Comparison of ENCODE assay signal across 2 cellular contexts in genomic region chr7:5330288-5330687, GRCh38.
TF ChIP-seq lines count a peak whose summit lies in the region.

No MANE protein-coding gene starts in this region.

TF ChIP-seq in HepG2, 621 proteins besides CTCF, POLR2A, EP300 and RAD21:
- TF ChIP-seq ZNF121 (CRISPR knock-in tag; IDR thresholded peaks at IDR 0.05) (peak; percentile 76), PRPF4 (IDR thresholded peaks at IDR 0.05; ENCODE audit: low read depth, low read length, poor library complexity, severe bottlenecking) (no peak)

TF ChIP-seq in K562, 482 proteins besides CTCF, POLR2A, EP300 and RAD21:
- TF ChIP-seq MAFG (tag; conservative IDR thresholded peaks at IDR 0.05) (no peak), ZNF174 (CRISPR knock-in tag; IDR thresholded peaks at IDR 0.05) (no peak), SREBF1 (IDR thresholded peaks at IDR 0.05; ENCODE audit: borderline replicate concordance, low read depth, low read length) (no peak), SP2 (IDR thresholded peaks at IDR 0.05; ENCODE audit: extremely low read depth, low read depth, low read length, poor library complexity, severe bottlenecking) (no peak), PTTG1 (tag; IDR thresholded peaks at IDR 0.05; ENCODE audit: low read depth) (no peak), SIN3A (IDR thresholded peaks at IDR 0.05; ENCODE audit: borderline replicate concordance in 2 of 2, control insufficient read depth in 1 of 2, low read depth in 2 of 2, low read length in 2 of 2) (no peak), CCNT2 (IDR thresholded peaks at IDR 0.05; ENCODE audit: borderline replicate concordance, extremely low read depth, insufficient read length, low read depth, low read length) (no peak), HINFP (tag; conservative IDR thresholded peaks at IDR 0.05; ENCODE audit: low read depth) (no peak), TEAD1 (CRISPR knock-in tag; IDR thresholded peaks at IDR 0.05) (no peak), ZKSCAN1 (IDR thresholded peaks at IDR 0.05; ENCODE audit: low read depth, low read length) (peak; percentile 55; the same call in 1 of the 2 replicates), IFI16 (CRISPR knock-in tag; IDR thresholded peaks at IDR 0.05) (no peak), ZNF121 (CRISPR knock-in tag; conservative IDR thresholded peaks at IDR 0.05) (peak; percentile 68), ZNF134 (CRISPR knock-in tag; conservative IDR thresholded peaks at IDR 0.05) (no peak), SNAPC5 (CRISPR knock-in tag; IDR thresholded peaks at IDR 0.05) (no peak), ELF4 (CRISPR knock-in tag; IDR thresholded peaks at IDR 0.05) (no peak)
TF ChIP-seq in K562: peak in this region for 2.
